Comparison of ENCODE assay signal across 20 cellular contexts in the genomic region with DNA sequence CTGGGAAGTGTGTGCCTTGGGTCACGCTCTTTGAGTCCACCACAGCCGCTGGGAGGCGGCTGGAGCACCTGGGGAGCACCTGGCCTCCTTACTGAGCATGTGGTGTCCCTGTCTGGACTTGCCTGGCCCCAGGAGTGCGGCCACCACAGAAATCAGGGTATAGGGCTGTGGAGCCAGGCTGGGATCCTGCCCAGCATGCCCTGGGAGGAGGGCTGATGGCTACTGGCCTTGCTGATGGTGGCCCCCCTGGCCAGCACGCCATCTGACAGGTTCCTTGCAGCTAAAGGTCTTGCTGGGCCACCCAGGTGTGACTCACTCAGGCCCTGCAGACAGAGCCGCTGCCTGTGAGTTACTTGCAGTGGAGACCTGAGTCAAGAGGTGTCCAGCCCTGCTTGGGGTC. TPM values are rescaled to one million over a fixed set of nuclear protein-coding genes. Genes with fewer than 3 reads are reported as not detected.
DNase-seq lines count a peak whose midpoint lies in the region; ATAC-seq lines count a peak whose summit lies in the region.
"Had no signal": no experiment of that assay in that cellular context is flagged by ENCODE, and none has a peak within 500 bp of the region (broad histone marks: within the 10 kb centered on the region; RNA-seq: fewer than 3 reads in every experiment).

No MANE protein-coding gene starts in this region.

- in situ Hi-C loops in HAP-1 (cut with MboI; ENCODE audit: low sequenced_read_pairs), result no loop called here

- H3K4me1 ChIP-seq in HAP-1, result peaks cover 9% of the 10 kb centered on the region; the same call in 1 of the 2 replicates

- no peaks in the 10 kb centered on the region for H3K9me3 ChIP-seq in T-helper 17 cell (ENCODE audit: control insufficient read depth, low read length, poor library complexity, severe bottlenecking)
- no peaks in the 10 kb centered on the region for H3K9me3 ChIP-seq in HAP-1
- H3K9me3 ChIP-seq: adrenal gland, neutrophil, uterus had no signal

- no peak for ATAC-seq in T-helper 17 cell
- ATAC-seq in GM21390 (IDR thresholded peaks at IDR 0.05; ENCODE audit: unreplicated experiment), result no peak
- ATAC-seq in GM19452 (IDR thresholded peaks at IDR 0.05; ENCODE audit: unreplicated experiment), result no peak
- ATAC-seq: activated CD8-positive, alpha-beta memory T cell treated with anti-CD3 and anti-CD28 coated beads, Interleukin-2, amount 10 ng/mL, durations not matched to agents 7 days and 5 days; esophagus mucosa had no signal

- H3K4me1 Mint-ChIP-seq in T-helper 17 cell, result peaks cover 24% of the 10 kb centered on the region

- H3K36me3 Mint-ChIP-seq in T-helper 17 cell (ENCODE audit: low read depth), result no peaks in the 10 kb centered on the region
- H3K36me3 Mint-ChIP-seq: activated CD8-positive, alpha-beta memory T cell treated with anti-CD3 and anti-CD28 coated beads, Interleukin-2, amount 10 ng/mL, durations not matched to agents 7 days and 5 days had no signal

- no peak overlapping the region for H3K4me3 ChIP-seq in H7 (ENCODE audit: insufficient read depth, low read depth, low read length)
- H3K4me3 ChIP-seq in HAP-1, result no peak overlapping the region
- H3K4me3 ChIP-seq: adrenal gland, uterus had no signal

- peak overlapping the region; percentile 45 for H3K4me3 Mint-ChIP-seq in T-helper 17 cell
- H3K4me3 Mint-ChIP-seq: activated CD8-positive, alpha-beta memory T cell treated with anti-CD3 and anti-CD28 coated beads, Interleukin-2, amount 10 ng/mL, durations not matched to agents 7 days and 5 days had no signal

- H3K36me3 ChIP-seq in H7 (replicated peaks; ENCODE audit: control insufficient read depth, insufficient read depth, low read length), result peaks cover 4% of the 10 kb centered on the region
- no peaks in the 10 kb centered on the region; the same call in 1 of the 2 replicates for H3K36me3 ChIP-seq in HAP-1 (replicated peaks)
- H3K36me3 ChIP-seq: uterus had no signal

- no peaks in the 10 kb centered on the region for H3K27me3 Mint-ChIP-seq in T-helper 17 cell
- H3K27me3 Mint-ChIP-seq: activated CD8-positive, alpha-beta memory T cell treated with anti-CD3 and anti-CD28 coated beads, Interleukin-2, amount 10 ng/mL, durations not matched to agents 7 days and 5 days had no signal

- no peak overlapping the region for H3K27ac Mint-ChIP-seq in T-helper 17 cell
- H3K27ac Mint-ChIP-seq: activated CD8-positive, alpha-beta memory T cell treated with anti-CD3 and anti-CD28 coated beads, Interleukin-2, amount 10 ng/mL, durations not matched to agents 7 days and 5 days had no signal

- H3K27me3 ChIP-seq in H7 (ENCODE audit: control insufficient read depth, insufficient read depth, low read length), result no peaks in the 10 kb centered on the region
- no peaks in the 10 kb centered on the region for H3K27me3 ChIP-seq in HAP-1 (ENCODE audit: low read depth)
- H3K27me3 ChIP-seq: adrenal gland, dorsolateral prefrontal cortex, neutrophil, uterus had no signal

- peak; percentile 43 for DNase-seq in NCI-H146 (lab: John Stamatoyannopoulos, UW)
- DNase-seq in NCI-H146 treated with DMSO at 0.1 percent for 48 hours (lab: John Stamatoyannopoulos, UW; ENCODE audit: unreplicated experiment), result no peak
- DNase-seq in H7, result peak; percentile 63
- DNase-seq in T-helper 17 cell, result no peak
- peak; percentile 91 for DNase-seq in islet precursor cell
- DNase-seq in HAP-1 (ENCODE audit: low spot score in 2 of 2), result no peak
- DNase-seq: activated CD4-positive, alpha-beta T cell treated with anti-CD3 and anti-CD28 coated beads for 48 hours; activated CD8-positive, alpha-beta memory T cell treated with anti-CD3 and anti-CD28 coated beads, Interleukin-2, amount 10 ng/mL, durations not matched to agents 7 days and 5 days; caudate nucleus; GF-D8; Karpas-422; NCI-H226; SW 1271 had no signal

RNA-seq across cellular contexts. Expression of a gene that starts 6.0 kb away (rescaled TPM):
- 15.7 and 18.8 TPM in 2 replicates for total RNA-seq in H7 (2014; rRNA removed; shearing (Covaris generic))
- total RNA-seq in T-helper 17 cell, result 10 to 100 TPM; 91.9 to 97.2 TPM

RNA-seq across cellular contexts. Expression of a gene that starts 28.7 kb away (rescaled TPM):
- 31.1 and 36.7 TPM in 2 replicates for total RNA-seq in H7 (2014; rRNA removed; shearing (Covaris generic))
- 10 to 100 TPM; 23.6 TPM for total RNA-seq in T-helper 17 cell

RNA-seq across cellular contexts. Expression of a gene that starts 49.3 kb away (rescaled TPM):
- 7.4 and 9.9 TPM in 2 replicates for total RNA-seq in H7 (2014; rRNA removed; shearing (Covaris generic))
- 10 to 100 TPM; 67.4 to 79.0 TPM for total RNA-seq in T-helper 17 cell

Comparison
In these comparisons a context has a peak if more than half of its experiments do, and no peak if none do; other contexts are left out.
1. DNase-seq: peak in NCI-H146 (single experiment), H7 (single experiment) and islet precursor cell (single experiment); none in NCI-H146 treated with DMSO at 0.1 percent for 48 hours (single experiment), T-helper 17 cell (0 of 3) and HAP-1 (0 of 2).